In genomic region chr17:43030137-43030767, GRCh38 we compare ENCODE assay signal across 22 cellular contexts. TPM values are rescaled to one million over a fixed set of nuclear protein-coding genes. Genes with fewer than 3 reads are reported as not detected.
DNase-seq lines count a peak whose midpoint lies in the region; ATAC-seq, FAIRE-seq and TF ChIP-seq lines count a peak whose summit lies in the region.
"Had no signal": no experiment of that assay in that cellular context is flagged by ENCODE, and none has a peak within 500 bp of the region (broad histone marks: within the 10 kb centered on the region; RNA-seq: fewer than 3 reads in every experiment).

No MANE protein-coding gene starts in this region.

- H3K27ac ChIP-seq in K562 (ENCODE audit: extremely low read depth, low read depth, low read length), result no peak overlapping the region
- peak overlapping the region; percentile 20 for H3K27ac ChIP-seq in temporal lobe (ENCODE audit: low read depth, low read length)
- H3K27ac ChIP-seq: BLaER1, neutrophil, PC-9 had no signal

- in situ Hi-C loops in K562 (cut with MboI), result no loop called here

- no peaks in the 10 kb centered on the region for H3K36me3 ChIP-seq in K562 (ENCODE audit: control insufficient read depth, insufficient read depth, low read length)
- H3K36me3 ChIP-seq: BLaER1, neutrophil had no signal

- no peak for TF ChIP-seq CTCF in K562 (IDR thresholded peaks at IDR 0.05 in 2 of 3, conservative IDR thresholded peaks at IDR 0.05 in 1 of 3; ENCODE audit: insufficient read depth in 2 of 3, low read depth in 1 of 3, low read length in 3 of 3)

- no peak overlapping the region for H3K4me3 ChIP-seq in K562
- H3K4me3 ChIP-seq: A549, BLaER1, mucosa of descending colon, PC-9 had no signal

- H3K79me2 ChIP-seq in K562 (ENCODE audit: control insufficient read depth, insufficient read depth, low read length), result no peaks in the 10 kb centered on the region

- no peak overlapping the region for H3K4me2 ChIP-seq in K562 (ENCODE audit: insufficient read depth, low read length)
- H3K4me2 ChIP-seq: A549, BLaER1, PC-9 had no signal

- FAIRE-seq in K562 (lab: Jason Lieb, UNC), result peak; percentile 11
- FAIRE-seq: A549, colon, endometrium had no signal

- ATAC-seq in Right ventricle myocardium superior (ENCODE audit: poor library complexity), result peak; percentile 10
- no peak for ATAC-seq in left cardiac atrium
- no peak for ATAC-seq in K562
- ATAC-seq: A549; activated naive CD4-positive, alpha-beta T cell treated with anti-CD3 and anti-CD28 coated beads, Interleukin-2, amount 50 U/mL, for 72 hours; mucosa of descending colon had no signal

- intact Hi-C loops in Right ventricle myocardium superior (cut with DNase I), result no loop called here
- intact Hi-C loops in left cardiac atrium (cut with DNase I), result no loop called here
- intact Hi-C loops in K562 (cut with micrococcal nuclease), result no loop called here

- H4K20me1 ChIP-seq in K562 (replicated peaks; ENCODE audit: control insufficient read depth, insufficient read depth, low read length), result no peaks in the 10 kb centered on the region
- H4K20me1 ChIP-seq: BLaER1 had no signal

- TF ChIP-seq EP300 in K562 (IDR thresholded peaks at IDR 0.05; ENCODE audit: low read length), result no peak

- H3K4me1 ChIP-seq in K562 (replicated peaks in 1 of 2; ENCODE audit: control insufficient read depth in 2 of 2, insufficient read depth in 2 of 2, low read length in 2 of 2), result peaks cover 5 to 26% of the 10 kb centered on the region in 2 experiments

- 32% methylated on average over 6 of the region's 6 CpGs for WGBS in K562 (ENCODE audit: insufficient coverage, low coverage, missing lambda C conversion rate)

- H3K9ac ChIP-seq in K562 (ENCODE audit: insufficient read depth in 1 of 2, low read depth in 2 of 2, low read length in 2 of 2), result peak overlapping the region in 1 of 2 experiments; percentile 24; a peak in 1 of 4 replicates
- H3K9ac ChIP-seq: BLaER1 had no signal

- H3K27me3 ChIP-seq in K562 (ENCODE audit: control insufficient read depth in 2 of 2, insufficient read depth in 2 of 2, low read length in 2 of 2), result no peaks in the 10 kb centered on the region
- H3K27me3 ChIP-seq: BLaER1 had no signal

- POLR2A ChIA-PET in K562 (lab: Yijun Ruan, JAX), result interaction anchor here (0.7 to 1.8 kb wide), 3 partner anchors 12 to 34 kb away, joined by 3 to 7 read pairs (median 6); partner anchors contain the start of gene RPL27

- BruUV-seq in K562 (replicated peaks; lab: Mats Ljungman, UMichigan), result no TSS peak

- TF ChIP-seq RAD21 in K562 (CRISPR knock-in tag; conservative IDR thresholded peaks at IDR 0.05 in 1 of 2, IDR thresholded peaks at IDR 0.05 in 1 of 2), result no peak

- H3K9me1 ChIP-seq in K562 (ENCODE audit: control insufficient read depth, insufficient read depth, low read length), result no peaks in the 10 kb centered on the region

- no peak for DNase-seq in Right ventricle myocardium superior
- DNase-seq in left cardiac atrium, result no peak
- DNase-seq in K562 (ENCODE audit: extremely low read depth in 1 of 4, low spot score in 3 of 4), result no peak
- peak; percentile 28 for DNase-seq in midbrain (lab: John Stamatoyannopoulos, UW)
- DNase-seq in iPS-NIHi11 (ENCODE audit: low spot score), result no peak
- DNase-seq in activated CD4-positive, alpha-beta T cell treated with anti-CD3 and anti-CD28 coated beads for 4 hours, result no peak
- no peak for DNase-seq in effector CD8-positive, alpha-beta T cell (lab: John Stamatoyannopoulos, UW)
- DNase-seq: activated CD4-positive, alpha-beta T cell treated with anti-CD3 and anti-CD28 coated beads, Interleukin-2, amount 10 ng/mL, durations not matched to agents 24 days and 14 days; Calu3; mucosa of descending colon; NCI-H1092; NCI-H2081; NCI-H446 treated with DMSO at 0.1 percent for 48 hours; PC-9; T-helper 1 cell had no signal

- H3K9me3 ChIP-seq in K562 (replicated peaks; ENCODE audit: control insufficient read depth, insufficient read depth, low read depth, low read length), result no peaks in the 10 kb centered on the region
- H3K9me3 ChIP-seq: A549, BLaER1, mucosa of descending colon, neutrophil had no signal

- CTCF ChIA-PET in K562 (lab: Yijun Ruan, JAX; ENCODE audit: low intra/inter-chr PET ratio), result no interaction called here

- no peak for TF ChIP-seq POLR2A in K562 (conservative IDR thresholded peaks at IDR 0.05)

- no peak overlapping the region for H2AFZ ChIP-seq in K562 (ENCODE audit: low read depth, low read length)
- H2AFZ ChIP-seq: PC-9 had no signal

RNA-seq across cellular contexts. Expression of gene RND2, which starts 5.2 kb away (rescaled TPM):
- 0.65 TPM for total RNA-seq in Right ventricle myocardium superior
- 1 to 10 TPM; 1.6 to 1.8 TPM for total RNA-seq in left cardiac atrium
- 0.55 and 1.2 TPM in 2 replicates for total RNA-seq in K562 (2011; cell fraction: chromatin; rRNA removed; ENCODE audit: low replicate concordance)
- total RNA-seq in K562 (2011; cell fraction: nucleolus; rRNA removed), result 0.53 and 0.83 TPM in 2 replicates
- total RNA-seq in K562 (2011; cell fraction: nucleoplasm; rRNA removed), result 0.88 and 1.5 TPM in 2 replicates
- 0.68 and 1.3 TPM in 2 replicates for total RNA-seq in K562 (2014; rRNA removed)
- total RNA-seq in K562 (2014; rRNA removed; fragmentation: Illumina TruSeq; extraction: Trizol), result 0.98 and 0.99 TPM in 2 replicates
- 1.4 TPM in 2 replicates for total RNA-seq in K562 (2015; rRNA removed; fragmentation: Illumina TruSeq; extraction: Trizol)
- total RNA-seq in K562 (2021), result 1.8 TPM in 2 replicates
- polyA plus RNA-seq in K562 (2011; rRNA removed), result 1.4 and 1.9 TPM in 2 replicates
- 1.7 and 2.9 TPM in 2 replicates for polyA plus RNA-seq in K562 (2011; cell fraction: cytosol; rRNA removed)
- 1.1 and 1.3 TPM in 2 replicates for polyA plus RNA-seq in K562 (2011; cell fraction: nucleus; rRNA removed)
- polyA plus RNA-seq in K562 (2012), result 1.4 and 2.6 TPM in 2 replicates
- polyA plus RNA-seq in K562 (2014; fragmentation: Illumina TruSeq; extraction: Trizol), result 1.3 TPM in 2 replicates
- under 1 TPM; 0.15 to 0.39 TPM for polyA plus RNA-seq in K562 (2014; fragmentation: Nextera tagmentation; extraction: Ambion mirVana)
- 0.77 and 1.8 TPM in 2 replicates for polyA plus RNA-seq in K562 (2014; rRNA removed)
- 1.1 and 1.8 TPM in 2 replicates for polyA minus RNA-seq in K562 (2011; rRNA and poly(A)+ RNA removed)
- polyA minus RNA-seq in K562 (2011; cell fraction: cytosol; rRNA and poly(A)+ RNA removed), result 0.48 and 0.64 TPM in 2 replicates
- polyA minus RNA-seq in K562 (2011; cell fraction: nucleus; rRNA and poly(A)+ RNA removed), result 0.11 and 0.13 TPM in 2 replicates
- total RNA-seq in temporal lobe, result 3.7 TPM
- total RNA-seq: activated naive CD4-positive, alpha-beta T cell treated with anti-CD3 and anti-CD28 coated beads, Interleukin-2, amount 50 U/mL, for 72 hours had no signal

RNA-seq across cellular contexts. Expression of gene VAT1, which starts 8.1 kb away (rescaled TPM):
- total RNA-seq in Right ventricle myocardium superior (89.7 TPM), left cardiac atrium (100 to 1,000 TPM; 115 to 118 TPM), K562 (2014; rRNA removed) (72.5 and 96.7 TPM in 2 replicates), K562 (2014; rRNA removed; fragmentation: Illumina TruSeq; extraction: Trizol) (58.6 and 60.6 TPM in 2 replicates), K562 (2015; rRNA removed; fragmentation: Illumina TruSeq; extraction: Trizol) (94.7 and 97.8 TPM in 2 replicates), K562 (2021) (141 and 153 TPM in 2 replicates), temporal lobe (51.1 TPM)
- total RNA-seq in K562 (2011; cell fraction: chromatin; rRNA removed; ENCODE audit: low replicate concordance), result 30.5 and 61.9 TPM in 2 replicates
- total RNA-seq in K562 (2011; cell fraction: nucleolus; rRNA removed), result 43.8 and 46.4 TPM in 2 replicates
- 40.5 and 42.9 TPM in 2 replicates for total RNA-seq in K562 (2011; cell fraction: nucleoplasm; rRNA removed)
- polyA plus RNA-seq in K562 (2011; rRNA removed) (46.3 and 61.6 TPM in 2 replicates), K562 (2014; fragmentation: Illumina TruSeq; extraction: Trizol) (108 and 109 TPM in 2 replicates), K562 (2014; fragmentation: Nextera tagmentation; extraction: Ambion mirVana) (10 to 100 TPM; 29.4 to 46.0 TPM), K562 (2014; rRNA removed) (62.2 and 66.7 TPM in 2 replicates)
- 43.4 and 85.3 TPM in 2 replicates for polyA plus RNA-seq in K562 (2011; cell fraction: cytosol; rRNA removed)
- polyA plus RNA-seq in K562 (2011; cell fraction: nucleus; rRNA removed), result 24.4 and 32.6 TPM in 2 replicates
- 310 and 384 TPM in 2 replicates for polyA plus RNA-seq in K562 (2012)
- polyA minus RNA-seq in K562 (2011; rRNA and poly(A)+ RNA removed), result 83.5 and 143 TPM in 2 replicates
- 71.9 and 78.2 TPM in 2 replicates for polyA minus RNA-seq in K562 (2011; cell fraction: cytosol; rRNA and poly(A)+ RNA removed)
- polyA minus RNA-seq in K562 (2011; cell fraction: nucleus; rRNA and poly(A)+ RNA removed), result 13.9 and 17.1 TPM in 2 replicates

RNA-seq across cellular contexts. Expression of gene IFI35, which starts 23.7 kb away (rescaled TPM):
- total RNA-seq in Right ventricle myocardium superior (14.4 TPM), left cardiac atrium (10 to 100 TPM; 19.4 to 23.7 TPM), K562 (2014; rRNA removed) (11.7 and 13.9 TPM in 2 replicates), K562 (2014; rRNA removed; fragmentation: Illumina TruSeq; extraction: Trizol) (3.9 and 4.7 TPM in 2 replicates), K562 (2015; rRNA removed; fragmentation: Illumina TruSeq; extraction: Trizol) (8.4 and 9.4 TPM in 2 replicates), K562 (2021) (10.6 TPM in 2 replicates), temporal lobe (1.2 TPM)
- 4.9 and 13.4 TPM in 2 replicates for total RNA-seq in K562 (2011; cell fraction: chromatin; rRNA removed; ENCODE audit: low replicate concordance)
- total RNA-seq in K562 (2011; cell fraction: nucleolus; rRNA removed), result 12.0 and 15.2 TPM in 2 replicates
- total RNA-seq in K562 (2011; cell fraction: nucleoplasm; rRNA removed), result 8.1 and 8.3 TPM in 2 replicates
- polyA plus RNA-seq in K562 (2011; rRNA removed) (5.3 and 7.5 TPM in 2 replicates), K562 (2014; fragmentation: Illumina TruSeq; extraction: Trizol) (11.3 TPM in 2 replicates), K562 (2014; fragmentation: Nextera tagmentation; extraction: Ambion mirVana) (10 to 100 TPM in 1 of 2 experiments, 1 to 10 TPM in 1; 4.4 to 10.2 TPM), K562 (2014; rRNA removed) (12.0 and 13.1 TPM in 2 replicates)
- 8.4 and 15.8 TPM in 2 replicates for polyA plus RNA-seq in K562 (2011; cell fraction: cytosol; rRNA removed)
- polyA plus RNA-seq in K562 (2011; cell fraction: nucleus; rRNA removed), result 8.6 and 12.3 TPM in 2 replicates
- 16.2 and 33.1 TPM in 2 replicates for polyA plus RNA-seq in K562 (2012)
- polyA minus RNA-seq in K562 (2011; rRNA and poly(A)+ RNA removed), result 2.5 and 4.1 TPM in 2 replicates
- polyA minus RNA-seq in K562 (2011; cell fraction: cytosol; rRNA and poly(A)+ RNA removed), result 2.3 and 3.0 TPM in 2 replicates
- 3.2 and 3.3 TPM in 2 replicates for polyA minus RNA-seq in K562 (2011; cell fraction: nucleus; rRNA and poly(A)+ RNA removed)

RNA-seq across cellular contexts. Expression of gene RPL27, which starts 32.0 kb away (rescaled TPM):
- total RNA-seq in Right ventricle myocardium superior (675 TPM), left cardiac atrium (100 to 1,000 TPM; 722 to 820 TPM), K562 (2014; rRNA removed) (2,067 and 2,551 TPM in 2 replicates), K562 (2014; rRNA removed; fragmentation: Illumina TruSeq; extraction: Trizol) (2,142 and 2,848 TPM in 2 replicates), K562 (2015; rRNA removed; fragmentation: Illumina TruSeq; extraction: Trizol) (2,702 and 3,023 TPM in 2 replicates), K562 (2021) (1,539 and 1,728 TPM in 2 replicates), temporal lobe (1,145 TPM)
- 253 and 412 TPM in 2 replicates for total RNA-seq in K562 (2011; cell fraction: chromatin; rRNA removed; ENCODE audit: low replicate concordance)
- 1,095 and 1,098 TPM in 2 replicates for total RNA-seq in K562 (2011; cell fraction: nucleolus; rRNA removed)
- 971 and 1,742 TPM in 2 replicates for total RNA-seq in K562 (2011; cell fraction: nucleoplasm; rRNA removed)
- polyA plus RNA-seq in K562 (2011; rRNA removed) (5,002 and 6,155 TPM in 2 replicates), K562 (2014; fragmentation: Illumina TruSeq; extraction: Trizol) (4,115 and 4,591 TPM in 2 replicates), K562 (2014; fragmentation: Nextera tagmentation; extraction: Ambion mirVana) (1,000 to 10,000 TPM; 3,710 to 4,120 TPM), K562 (2014; rRNA removed) (3,174 and 4,926 TPM in 2 replicates)
- 2,939 and 4,172 TPM in 2 replicates for polyA plus RNA-seq in K562 (2011; cell fraction: cytosol; rRNA removed)
- 1,268 and 1,390 TPM in 2 replicates for polyA plus RNA-seq in K562 (2011; cell fraction: nucleus; rRNA removed)
- 3,200 and 4,932 TPM in 2 replicates for polyA plus RNA-seq in K562 (2012)
- polyA minus RNA-seq in K562 (2011; rRNA and poly(A)+ RNA removed), result 945 and 1,386 TPM in 2 replicates
- polyA minus RNA-seq in K562 (2011; cell fraction: cytosol; rRNA and poly(A)+ RNA removed), result 577 and 776 TPM in 2 replicates
- polyA minus RNA-seq in K562 (2011; cell fraction: nucleus; rRNA and poly(A)+ RNA removed), result 198 and 385 TPM in 2 replicates

RNA-seq across cellular contexts. Expression of gene RUNDC1, which starts 49.9 kb away (rescaled TPM):
- total RNA-seq in Right ventricle myocardium superior (10.0 TPM), left cardiac atrium (10 to 100 TPM in 1 of 2 donors, 1 to 10 TPM in 1; 9.3 to 14.5 TPM), K562 (2014; rRNA removed) (9.4 and 12.0 TPM in 2 replicates), K562 (2014; rRNA removed; fragmentation: Illumina TruSeq; extraction: Trizol) (6.3 and 6.6 TPM in 2 replicates), K562 (2015; rRNA removed; fragmentation: Illumina TruSeq; extraction: Trizol) (9.0 and 9.4 TPM in 2 replicates), K562 (2021) (11.1 and 12.5 TPM in 2 replicates), temporal lobe (9.3 TPM)
- 45.7 and 57.8 TPM in 2 replicates for total RNA-seq in K562 (2011; cell fraction: chromatin; rRNA removed; ENCODE audit: low replicate concordance)
- 36.1 and 40.2 TPM in 2 replicates for total RNA-seq in K562 (2011; cell fraction: nucleolus; rRNA removed)
- total RNA-seq in K562 (2011; cell fraction: nucleoplasm; rRNA removed), result 40.8 and 43.7 TPM in 2 replicates
- polyA plus RNA-seq in K562 (2011; rRNA removed) (8.1 and 10.5 TPM in 2 replicates), K562 (2014; fragmentation: Illumina TruSeq; extraction: Trizol) (10.5 and 12.6 TPM in 2 replicates), K562 (2014; fragmentation: Nextera tagmentation; extraction: Ambion mirVana) (1 to 10 TPM; 3.4 to 3.6 TPM), K562 (2014; rRNA removed) (8.3 and 8.8 TPM in 2 replicates)
- 5.6 and 8.2 TPM in 2 replicates for polyA plus RNA-seq in K562 (2011; cell fraction: cytosol; rRNA removed)
- polyA plus RNA-seq in K562 (2011; cell fraction: nucleus; rRNA removed), result 7.3 and 11.3 TPM in 2 replicates
- 10.6 and 11.1 TPM in 2 replicates for polyA plus RNA-seq in K562 (2012)
- 12.3 and 18.9 TPM in 2 replicates for polyA minus RNA-seq in K562 (2011; rRNA and poly(A)+ RNA removed)
- 4.2 and 8.2 TPM in 2 replicates for polyA minus RNA-seq in K562 (2011; cell fraction: cytosol; rRNA and poly(A)+ RNA removed)
- 5.3 and 8.8 TPM in 2 replicates for polyA minus RNA-seq in K562 (2011; cell fraction: nucleus; rRNA and poly(A)+ RNA removed)
